ENCODE assay signal across 30 cellular contexts in the genomic region with DNA sequence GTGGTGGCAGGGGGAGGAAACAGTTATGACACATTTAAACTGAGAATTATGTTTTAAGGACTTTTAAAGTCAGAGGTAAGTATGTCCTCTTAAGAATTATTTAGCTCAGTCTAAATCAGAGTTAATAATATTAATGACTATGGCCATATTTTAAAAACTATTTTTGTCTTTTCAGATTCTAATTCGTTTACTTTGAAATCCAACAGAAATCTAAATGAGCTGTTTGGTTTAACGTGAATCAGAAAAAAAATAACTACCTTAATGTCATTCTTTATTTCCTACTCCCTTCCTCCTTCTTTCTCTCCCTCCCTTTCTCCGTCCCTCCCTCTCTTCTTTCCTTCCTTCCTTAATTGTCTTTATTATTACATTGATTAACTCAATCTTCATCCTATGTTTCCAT. TPM values are rescaled to one million over a fixed set of nuclear protein-coding genes. Genes with fewer than 3 reads are reported as not detected.
"Had no signal": no experiment of that assay in that cellular context is flagged by ENCODE, and none has a peak within 500 bp of the region (broad histone marks: within the 10 kb centered on the region; RNA-seq: fewer than 3 reads in every experiment).

No MANE protein-coding gene starts in this region.

- ATAC-seq: stimulated activated effector memory CD8-positive, alpha-beta T cell treated with anti-CD3 and anti-CD28 coated beads, Interleukin-12 subunit alpha, Interleukin-12 subunit beta, amount 100 ng/mL, for 72 hours; stimulated activated memory B cell treated with anti-CD40 and anti-IgM and Interleukin-4, amounts not matched to agents 10 μg/mL and 1 μg/mL and 100 μg/mL, for 72 hours; stimulated activated naive B cell treated with anti-CD40 and anti-IgM and Interleukin-4, amounts not matched to agents 10 μg/mL and 1 μg/mL and 100 μg/mL, for 72 hours; stimulated activated naive CD8-positive, alpha-beta T cell treated with anti-CD3 and anti-CD28 coated beads, Interleukin-15, amount 100 ng/mL, for 72 hours; stimulated activated naive CD8-positive, alpha-beta T cell treated with anti-CD3 and anti-CD28 coated beads, Interleukin-15, Interleukin-2, amounts not matched to agents 100 U/mL and 50 U/mL, for 24 hours; upper lobe of right lung had no signal

- DNase-seq: stimulated activated CD4-positive, alpha-beta T cell treated with anti-CD3 and anti-CD28 coated beads, Interleukin-2, amount 100 ng/mL, for 48 hours; stimulated activated CD4-positive, alpha-beta T cell treated with anti-CD3 and anti-CD28 coated beads, Interleukin-4, amount 100 ng/mL, for 1 hour; stimulated activated CD4-positive, alpha-beta T cell treated with anti-CD3 and anti-CD28 coated beads, Interleukin-4, amount 100 ng/mL, for 24 hours; stimulated activated CD4-positive, alpha-beta T cell treated with anti-CD3 and anti-CD28 coated beads, Interleukin-4, amount 100 ng/mL, for 4 hours; stimulated activated CD8-positive, alpha-beta memory T cell treated with anti-CD3 and anti-CD28 coated beads, Interleukin-4, amount 100 ng/mL, for 48 hours; stimulated activated naive B cell treated with anti-CD40 and anti-IgM and Interleukin-4, amounts not matched to agents 10 μg/mL and 1 μg/mL and 100 μg/mL, for 72 hours; stimulated activated naive CD4-positive, alpha-beta T cell; stimulated activated naive CD4-positive, alpha-beta T cell treated with Interleukin-2 at 50 U/mL for 16 hours; stimulated activated naive CD8-positive, alpha-beta T cell treated with anti-CD3 and anti-CD28 coated beads, Interleukin-15, amount 100 ng/mL, for 72 hours; stimulated activated naive CD8-positive, alpha-beta T cell treated with anti-CD3 and anti-CD28 coated beads, Interleukin-15, Interleukin-2, amounts not matched to agents 100 U/mL and 50 U/mL, for 24 hours; stomach; substantia nigra; testis; thyroid gland; tibial artery; transverse colon; trophoblast cell; upper lobe of right lung; uterus had no signal

- H3K4me3 ChIP-seq: stomach, suprapubic skin, testis, thoracic aorta, thyroid gland, tibial artery, tibial nerve, transverse colon, upper lobe of left lung, upper lobe of right lung, uterus, vagina had no signal

- FAIRE-seq: urothelium cell line had no signal

- H3K36me3 ChIP-seq: thoracic aorta, thyroid gland, upper lobe of right lung, uterus, vagina had no signal

- H3K27ac ChIP-seq: stomach, suprapubic skin, testis, thoracic aorta, thyroid gland, tibial artery, tibial nerve, transverse colon, upper lobe of left lung, upper lobe of right lung, uterus, vagina had no signal

- H3K4me1 ChIP-seq: suprapubic skin, testis, thyroid gland, tibial artery, tibial nerve, transverse colon, upper lobe of left lung, upper lobe of right lung, uterus had no signal

- H3K9me3 ChIP-seq: stomach, suprapubic skin, testis, thoracic aorta, thyroid gland, tibial artery, tibial nerve, transverse colon, upper lobe of left lung, upper lobe of right lung, uterus, vagina had no signal

- H3K27me3 ChIP-seq: stomach, suprapubic skin, testis, thyroid gland, tibial artery, tibial nerve, transverse colon, upper lobe of left lung, upper lobe of right lung, uterus, vagina had no signal

RNA-seq across cellular contexts. Expression of a gene that starts 43.9 kb away (rescaled TPM):
- total RNA-seq: stomach, subcutaneous adipose tissue, thoracic aorta, thyroid gland, tibial nerve, upper lobe of right lung, ureter, urinary bladder, vagina had no signal
- polyA plus RNA-seq: urinary bladder had no signal
